ENCODE assay signal across 1 cellular context in genomic region chr19:3608750-3609322, GRCh38.
A peak's percentile ranks its signal among the peaks of the same experiment; 100 is the strongest.
TF ChIP-seq lines count a peak whose summit lies in the region.

No MANE protein-coding gene starts in this region.

TF ChIP-seq in endothelial cell of umbilical vein, 7 proteins besides CTCF, POLR2A, EP300 and RAD21:
- TF ChIP-seq POLR2AphosphoS5 (IDR thresholded peaks at IDR 0.05; ENCODE audit: insufficient read depth, low read depth, low read length) (peak; percentile 44), JUN (IDR thresholded peaks at IDR 0.05; ENCODE audit: borderline replicate concordance, insufficient read depth, insufficient read length, low read depth) (no peak)
TF ChIP-seq in endothelial cell of umbilical vein: peak in this region for 1.
